Comparison of ENCODE assay signal across 1 cellular context in genomic region chr12:60494249-60494648, GRCh38.
TF ChIP-seq lines count a peak whose summit lies in the region.

No MANE protein-coding gene starts in this region.

TF ChIP-seq in SK-N-SH treated with all-trans-retinoic acid at 6 μM for 48 hours, 23 proteins besides CTCF, POLR2A, EP300 and RAD21 (continued from another document):
- TF ChIP-seq ESRRG (CRISPR knock-in tag; IDR thresholded peaks at IDR 0.05) (no peak), ZNF565 (CRISPR knock-in tag; conservative IDR thresholded peaks at IDR 0.05; ENCODE audit: low read depth) (no peak), PPARA (CRISPR knock-in tag; IDR thresholded peaks at IDR 0.05; ENCODE audit: borderline replicate concordance) (no peak), OSR1 (CRISPR knock-in tag; IDR thresholded peaks at IDR 0.05) (no peak)
